ENCODE assay signal across 27 cellular contexts in genomic region chr1:47137925-47138615, GRCh38. TPM values are rescaled to one million over a fixed set of nuclear protein-coding genes. Genes with fewer than 3 reads are reported as not detected.
A peak's percentile ranks its signal among the peaks of the same experiment; 100 is the strongest.
DNase-seq lines count a peak whose midpoint lies in the region; ATAC-seq, FAIRE-seq and TF ChIP-seq lines count a peak whose summit lies in the region.
"Had no signal": no experiment of that assay in that cellular context is flagged by ENCODE, and none has a peak within 500 bp of the region (broad histone marks: within the 10 kb centered on the region; RNA-seq: fewer than 3 reads in every experiment).

No MANE protein-coding gene starts in this region.

- H4K5ac ChIP-seq in mesendoderm (ENCODE audit: low read length): no peak overlapping the region

- no peaks in the 10 kb centered on the region for H3K36me3 Mint-ChIP-seq in endodermal cell (ENCODE audit: low read depth)
- H3K36me3 Mint-ChIP-seq: CD14-positive monocyte had no signal

- TF ChIP-seq CTCF in endodermal cell (conservative IDR thresholded peaks at IDR 0.05) (no peak), HepG2 (CRISPR knock-in tag; IDR thresholded peaks at IDR 0.05) (no peak), kidney (IDR thresholded peaks at IDR 0.05; ENCODE audit: borderline replicate concordance, extremely low read depth, insufficient read depth) (no peak)

- TF ChIP-seq RAD21 in HepG2 (CRISPR knock-in tag; IDR thresholded peaks at IDR 0.05): no peak

- no peak for TF ChIP-seq EP300 in HepG2 (IDR thresholded peaks at IDR 0.05; ENCODE audit: low read depth in 2 of 2, low read length in 2 of 2)
- TF ChIP-seq EP300 in HepG2 (CRISPR knock-in tag; IDR thresholded peaks at IDR 0.05; ENCODE audit: borderline replicate concordance): no peak

- no peak overlapping the region for H4K8ac ChIP-seq in mesendoderm (ENCODE audit: low read depth, low read length)

- H3K56ac ChIP-seq in mesendoderm (ENCODE audit: low read length): peak overlapping the region; percentile 7

- no peaks in the 10 kb centered on the region for H4K20me1 ChIP-seq in HepG2 (ENCODE audit: insufficient read depth, low read length)
- H4K20me1 ChIP-seq: BLaER1 treated with 17β-estradiol and CSF1 and Interleukin-3, amounts not matched to agents 10 nM and 100 nM had no signal

- peaks cover 3% of the 10 kb centered on the region for H3K27me3 Mint-ChIP-seq in endodermal cell (ENCODE audit: insufficient read depth)

- H2BK15ac ChIP-seq in mesendoderm (replicated peaks; ENCODE audit: low read depth): no peak overlapping the region

- ATAC-seq in HepG2 (peak; percentile 62), GM21825 (IDR thresholded peaks at IDR 0.05; ENCODE audit: unreplicated experiment) (no peak)
- ATAC-seq: A549, HCT116 had no signal

- H2AK5ac ChIP-seq in mesendoderm (ENCODE audit: low read length): no peak overlapping the region

- in situ Hi-C loops in HepG2 (cut with HindIII; ENCODE audit: extremely low pct_ligation_motif_present, low pct_unique_long_range_greater_than_20kb): loop anchor here (25.0 kb wide), 1 partner anchor 201 kb away; the partner anchor contains the start of gene CYP4A11

- no peak overlapping the region for H3K4me2 ChIP-seq in HepG2 (ENCODE audit: low read depth, low read length)
- H3K4me2 ChIP-seq in mesendoderm (ENCODE audit: low read length): no peak overlapping the region
- H3K4me2 ChIP-seq: A549; BLaER1 treated with 17β-estradiol and CSF1 and Interleukin-3, amounts not matched to agents 10 nM and 100 nM had no signal

- no peak for FAIRE-seq in HepG2 (lab: Jason Lieb, UNC)
- no peak for FAIRE-seq in kidney (lab: Jason Lieb, UNC)
- FAIRE-seq: A549, GM12891, GM18507, H1 had no signal

- CTCF ChIA-PET in HepG2 (lab: Yijun Ruan, JAX; ENCODE audit: low intra/inter-chr PET ratio, low total read pairs): no interaction called here

- DNase-seq in endodermal cell (peak; percentile 56), HepG2 (ENCODE audit: low spot score) (no peak), mesendoderm (peak; percentile 52), kidney (no peak), HK-2 (ENCODE audit: unreplicated experiment) (no peak)
- DNase-seq: 8988T; ACHN; AML-193; BE2C; Calu3; CD4-positive, alpha-beta T cell; COR-L47; DMS53; DMS79 treated with DMSO at 0.1 percent for 48 hours; GF-D8; GM23248; H9 had no signal

- H3K4me1 Mint-ChIP-seq in endodermal cell: peaks cover 28% of the 10 kb centered on the region
- H3K4me1 Mint-ChIP-seq: CD14-positive monocyte, H9 had no signal

- H3K4me1 ChIP-seq in endodermal cell (ENCODE audit: control insufficient read depth, insufficient read depth, low read length) (peaks cover 13% of the 10 kb centered on the region), HepG2 (ENCODE audit: insufficient read depth, low read length) (no peaks in the 10 kb centered on the region), mesendoderm (ENCODE audit: control insufficient read depth, low read depth, low read length) (peaks cover 6% of the 10 kb centered on the region), kidney (ENCODE audit: control insufficient read depth in 1 of 2, insufficient read depth in 1 of 2, low read depth in 1 of 2, low read length in 2 of 2) (no peaks in the 10 kb centered on the region)
- H3K4me1 ChIP-seq: A549; BE2C; BLaER1 treated with 17β-estradiol and CSF1 and Interleukin-3, amounts not matched to agents 10 nM and 100 nM had no signal

- H2BK120ac ChIP-seq in mesendoderm (ENCODE audit: low read depth, low read length): no peak overlapping the region

- H3K27me3 ChIP-seq in endodermal cell (ENCODE audit: control insufficient read depth, insufficient read depth, low read length, poor library complexity, severe bottlenecking) (no peaks in the 10 kb centered on the region), HepG2 (ENCODE audit: control insufficient read depth in 1 of 2, insufficient read depth in 2 of 2, low read length in 2 of 2) (no peaks in the 10 kb centered on the region; a peak in 2 of 5 replicates), mesendoderm (ENCODE audit: insufficient read depth, low read length, poor library complexity) (no peaks in the 10 kb centered on the region)
- H3K27me3 ChIP-seq: BE2C; BLaER1 treated with 17β-estradiol and CSF1 and Interleukin-3, amounts not matched to agents 10 nM and 100 nM had no signal

- BruUV-seq in HepG2 (replicated peaks; lab: Mats Ljungman, UMichigan): no TSS peak

- POLR2A ChIA-PET in HepG2 (lab: Yijun Ruan, JAX): no interaction called here

- TF ChIP-seq POLR2A in HepG2 (IDR thresholded peaks at IDR 0.05; ENCODE audit: insufficient read depth in 1 of 2, low read depth in 2 of 2, low read length in 2 of 2): no peak

- H2BK5ac ChIP-seq in mesendoderm (ENCODE audit: low read length): no peak overlapping the region

- H3K27ac ChIP-seq in endodermal cell (ENCODE audit: low read depth, low read length): no peak overlapping the region
- no peak overlapping the region for H3K27ac ChIP-seq in HepG2 (ENCODE audit: extremely low read length, insufficient read depth, low read length)
- H3K27ac ChIP-seq in mesendoderm (ENCODE audit: low read depth, low read length): no peak overlapping the region
- no peak overlapping the region for H3K27ac ChIP-seq in kidney (ENCODE audit: low read depth in 2 of 2, low read length in 2 of 2)
- H3K27ac ChIP-seq: A549; BLaER1 treated with 17β-estradiol and CSF1 and Interleukin-3, amounts not matched to agents 10 nM and 100 nM; GM23248 had no signal

- H2AFZ ChIP-seq in HepG2 (ENCODE audit: low read length): no peak overlapping the region
- H2AFZ ChIP-seq: GM23248 had no signal

- peak overlapping the region; percentile 89 for H3K23ac ChIP-seq in mesendoderm (ENCODE audit: low read length)

- no peak overlapping the region for H3K27ac Mint-ChIP-seq in endodermal cell
- H3K27ac Mint-ChIP-seq: CD14-positive monocyte; CD4-positive, alpha-beta T cell; H9 had no signal

- H3K4ac ChIP-seq in mesendoderm (ENCODE audit: low read depth, low read length): no peak overlapping the region

- WGBS in endodermal cell (ENCODE audit: insufficient coverage in 1 of 2, insufficient read length in 1 of 2), 2 experiments: 94 to 96% methylated on average over 5 of the region's 5 CpGs
- WGBS in HepG2 (ENCODE audit: low lambda C conversion rate): 43% methylated on average over 3 of the region's 5 CpGs
- WGBS in mesendoderm (ENCODE audit: extremely low coverage, insufficient coverage, low lambda C conversion rate): no CpG with 5 or more reads among the region's 5 CpGs

- no peak overlapping the region for H3K9ac ChIP-seq in endodermal cell (ENCODE audit: extremely low read depth, low read length, poor library complexity, severe bottlenecking)
- H3K9ac ChIP-seq in HepG2 (ENCODE audit: insufficient read depth, low read depth, low read length): no peak overlapping the region
- no peak overlapping the region for H3K9ac ChIP-seq in mesendoderm (ENCODE audit: low read length)
- H3K9ac ChIP-seq in kidney (ENCODE audit: low read length in 2 of 2): no peak overlapping the region
- H3K9ac ChIP-seq: BLaER1 treated with 17β-estradiol and CSF1 and Interleukin-3, amounts not matched to agents 10 nM and 100 nM; GM23248 had no signal

- H3K9me3 ChIP-seq in endodermal cell (ENCODE audit: control insufficient read depth, low read length): no peaks in the 10 kb centered on the region
- no peaks in the 10 kb centered on the region for H3K9me3 ChIP-seq in HepG2 (ENCODE audit: low read length)
- no peaks in the 10 kb centered on the region for H3K9me3 ChIP-seq in kidney (ENCODE audit: control insufficient read depth in 1 of 2, low read length in 2 of 2)
- H3K9me3 ChIP-seq: A549; BE2C; BLaER1 treated with 17β-estradiol and CSF1 and Interleukin-3, amounts not matched to agents 10 nM and 100 nM had no signal

- H3K79me2 ChIP-seq in HepG2 (ENCODE audit: insufficient read depth, low read length) (no peaks in the 10 kb centered on the region), mesendoderm (ENCODE audit: control insufficient read depth, insufficient read depth, low read length) (no peaks in the 10 kb centered on the region)

- H3K79me1 ChIP-seq in mesendoderm (ENCODE audit: low read length): no peaks in the 10 kb centered on the region

- no peak overlapping the region for H3K18ac ChIP-seq in mesendoderm (ENCODE audit: low read length)

- H3K4me3 ChIP-seq in endodermal cell (ENCODE audit: low read length) (no peak overlapping the region), HepG2 (replicated peaks in 1 of 3; ENCODE audit: insufficient read depth in 1 of 3, low read depth in 2 of 3, low read length in 3 of 3) (no peak overlapping the region), mesendoderm (ENCODE audit: low read length) (no peak overlapping the region), kidney (ENCODE audit: low read length in 2 of 2) (no peak overlapping the region)
- H3K4me3 ChIP-seq: A549; BLaER1 treated with 17β-estradiol and CSF1 and Interleukin-3, amounts not matched to agents 10 nM and 100 nM; GM23248 had no signal

- H3K4me3 Mint-ChIP-seq in endodermal cell: no peak overlapping the region
- H3K4me3 Mint-ChIP-seq: CD14-positive monocyte; CD4-positive, alpha-beta T cell; H9 had no signal

- no peaks in the 10 kb centered on the region for H3K9me3 Mint-ChIP-seq in endodermal cell
- H3K9me3 Mint-ChIP-seq: CD4-positive, alpha-beta T cell; H9 had no signal

- no peaks in the 10 kb centered on the region for H3K36me3 ChIP-seq in endodermal cell (ENCODE audit: control insufficient read depth, insufficient read depth, low read length)
- no peaks in the 10 kb centered on the region for H3K36me3 ChIP-seq in HepG2 (replicated peaks in 1 of 2; ENCODE audit: control insufficient read depth in 1 of 2, insufficient read depth in 2 of 2, low read length in 2 of 2)
- no peaks in the 10 kb centered on the region for H3K36me3 ChIP-seq in mesendoderm (ENCODE audit: control insufficient read depth, insufficient read depth, low read length)
- no peaks in the 10 kb centered on the region for H3K36me3 ChIP-seq in kidney (ENCODE audit: control insufficient read depth in 1 of 2, insufficient read depth in 2 of 2, low read length in 2 of 2)
- H3K36me3 ChIP-seq: BE2C; BLaER1 treated with 17β-estradiol and CSF1 and Interleukin-3, amounts not matched to agents 10 nM and 100 nM had no signal

- intact Hi-C loops in HepG2 (cut with micrococcal nuclease; ENCODE audit: unreplicated experiment): no loop called here
- intact Hi-C loops in kidney (cut with DNase I): no loop called here

RNA-seq across cellular contexts. Expression of gene CYP4A22, which starts 0.8 kb away (rescaled TPM):
- under 1 TPM in 1 of 2 donors, not detected in 1; 0.35 TPM for total RNA-seq in endodermal cell
- not detected for polyA plus RNA-seq in endodermal cell (2013, experiment 1 of 2)
- polyA plus RNA-seq in endodermal cell (2013, experiment 2 of 2): not detected
- total RNA-seq in HepG2 (2016; rRNA removed; fragmentation: Illumina TruSeq; extraction: Trizol): not detected in 2 replicates
- total RNA-seq in HepG2 (2016; cell fraction: cytosol; rRNA removed; fragmentation: Illumina TruSeq; extraction: Trizol; ENCODE audit: low read depth): not detected in 2 replicates
- not detected in 2 replicates for total RNA-seq in HepG2 (2016; cell fraction: insoluble cytoplasmic fraction; rRNA removed; fragmentation: Illumina TruSeq; extraction: Trizol)
- total RNA-seq in HepG2 (2016; cell fraction: membrane; rRNA removed; fragmentation: Illumina TruSeq; extraction: Trizol): not detected in 2 replicates
- total RNA-seq in HepG2 (2016; cell fraction: nucleus; rRNA removed; fragmentation: Illumina TruSeq; extraction: Trizol): not detected in 2 replicates
- not detected in 2 replicates for polyA plus RNA-seq in HepG2 (2011; rRNA removed)
- not detected in 2 replicates for polyA plus RNA-seq in HepG2 (2011; cell fraction: cytosol; rRNA removed)
- polyA plus RNA-seq in HepG2 (2011; cell fraction: nucleus; rRNA removed): not detected in 2 replicates
- 0.08 TPM in 1 of 2 replicates, not detected in the other for polyA plus RNA-seq in HepG2 (2012)
- not detected in 2 replicates for polyA plus RNA-seq in HepG2 (2016; cell fraction: cytosol; fragmentation: Illumina TruSeq; extraction: Trizol; ENCODE audit: low read depth)
- not detected in 2 replicates for polyA plus RNA-seq in HepG2 (2016; cell fraction: insoluble cytoplasmic fraction; fragmentation: Illumina TruSeq; extraction: Trizol; ENCODE audit: low read depth)
- polyA plus RNA-seq in HepG2 (2016; cell fraction: membrane; fragmentation: Illumina TruSeq; extraction: Trizol; ENCODE audit: low read depth): not detected in 2 replicates
- polyA plus RNA-seq in HepG2 (2016; cell fraction: nucleus; fragmentation: Illumina TruSeq; extraction: Trizol; ENCODE audit: insufficient read depth, low read depth): not detected in 2 replicates
- polyA minus RNA-seq in HepG2 (2011; rRNA and poly(A)+ RNA removed; ENCODE audit: low replicate concordance): 0.07 TPM in 1 of 2 replicates, not detected in the other
- not detected in 2 replicates for polyA minus RNA-seq in HepG2 (2011; cell fraction: cytosol; rRNA and poly(A)+ RNA removed)
- not detected in 2 replicates for polyA minus RNA-seq in HepG2 (2011; cell fraction: nucleus; rRNA and poly(A)+ RNA removed)
- polyA plus RNA-seq in mesendoderm (2013, experiment 1 of 2): not detected
- polyA plus RNA-seq in mesendoderm (2013, experiment 2 of 2): 0.03 TPM
- total RNA-seq in kidney: 4.1 TPM
- 108 TPM for polyA plus RNA-seq in kidney (ENCODE audit: insufficient read depth, low read depth, low replicate concordance)
- total RNA-seq: Calu3; CD4-positive, alpha-beta T cell; Daoy; G401; GM23248; H1; H9 had no signal
- polyA plus RNA-seq: A549, CD14-positive monocyte, GM23248, H1 had no signal

RNA-seq across cellular contexts. Expression of gene PDZK1IP1, which starts 51.8 kb away (rescaled TPM):
- total RNA-seq in endodermal cell (not detected), HepG2 (2016; rRNA removed; fragmentation: Illumina TruSeq; extraction: Trizol) (0.24 TPM in 1 of 2 replicates, not detected in the other), kidney (245 TPM)
- not detected for polyA plus RNA-seq in endodermal cell (2013, experiment 1 of 2)
- not detected for polyA plus RNA-seq in endodermal cell (2013, experiment 2 of 2)
- not detected in 2 replicates for total RNA-seq in HepG2 (2016; cell fraction: cytosol; rRNA removed; fragmentation: Illumina TruSeq; extraction: Trizol; ENCODE audit: low read depth)
- 0.25 and 0.35 TPM in 2 replicates for total RNA-seq in HepG2 (2016; cell fraction: insoluble cytoplasmic fraction; rRNA removed; fragmentation: Illumina TruSeq; extraction: Trizol)
- not detected in 2 replicates for total RNA-seq in HepG2 (2016; cell fraction: membrane; rRNA removed; fragmentation: Illumina TruSeq; extraction: Trizol)
- not detected in 2 replicates for total RNA-seq in HepG2 (2016; cell fraction: nucleus; rRNA removed; fragmentation: Illumina TruSeq; extraction: Trizol)
- polyA plus RNA-seq in HepG2 (2011; rRNA removed) (1.6 TPM in 2 replicates), kidney (ENCODE audit: insufficient read depth, low read depth, low replicate concordance) (2,553 TPM)
- 1.1 and 2.0 TPM in 2 replicates for polyA plus RNA-seq in HepG2 (2011; cell fraction: cytosol; rRNA removed)
- polyA plus RNA-seq in HepG2 (2011; cell fraction: nucleus; rRNA removed): 0.64 and 0.80 TPM in 2 replicates
- 2.0 and 2.5 TPM in 2 replicates for polyA plus RNA-seq in HepG2 (2012)
- 0.17 and 0.35 TPM in 2 replicates for polyA plus RNA-seq in HepG2 (2016; cell fraction: cytosol; fragmentation: Illumina TruSeq; extraction: Trizol; ENCODE audit: low read depth)
- 0.29 TPM in 1 of 2 replicates, not detected in the other for polyA plus RNA-seq in HepG2 (2016; cell fraction: insoluble cytoplasmic fraction; fragmentation: Illumina TruSeq; extraction: Trizol; ENCODE audit: low read depth)
- 0.27 and 0.50 TPM in 2 replicates for polyA plus RNA-seq in HepG2 (2016; cell fraction: membrane; fragmentation: Illumina TruSeq; extraction: Trizol; ENCODE audit: low read depth)
- polyA plus RNA-seq in HepG2 (2016; cell fraction: nucleus; fragmentation: Illumina TruSeq; extraction: Trizol; ENCODE audit: insufficient read depth, low read depth): not detected in 2 replicates
- 0.46 TPM in 1 of 2 replicates, not detected in the other for polyA minus RNA-seq in HepG2 (2011; rRNA and poly(A)+ RNA removed; ENCODE audit: low replicate concordance)
- polyA minus RNA-seq in HepG2 (2011; cell fraction: cytosol; rRNA and poly(A)+ RNA removed): 1.1 TPM in 1 of 2 replicates, not detected in the other
- polyA minus RNA-seq in HepG2 (2011; cell fraction: nucleus; rRNA and poly(A)+ RNA removed): not detected in 2 replicates
- polyA plus RNA-seq in mesendoderm (2013, experiment 1 of 2): 0.06 TPM
- not detected for polyA plus RNA-seq in mesendoderm (2013, experiment 2 of 2)
- total RNA-seq: CD4-positive, alpha-beta T cell; Daoy; G401; GM23248; H1; H9 had no signal
- polyA plus RNA-seq: GM23248 had no signal

Comparison
In these comparisons a context has a peak if more than half of its experiments do, and no peak if none do; other contexts are left out.
1. DNase-seq: peak in endodermal cell (single experiment) and mesendoderm (single experiment); none in HepG2 (single experiment), kidney (single experiment) and HK-2 (single experiment).
2. RNA of gene PDZK1IP1, which starts 51.8 kb away (total RNA-seq): 245 TPM in kidney (single experiment); 0.24 to 0.35 TPM in HepG2 and not detected in endodermal cell; every median in the first group is over 100 times any median in the second.